Comparison of ENCODE assay signal across 7 cellular contexts in genomic region chr15:63374686-63375520, GRCh38. TPM values are rescaled to one million over a fixed set of nuclear protein-coding genes. Genes with fewer than 3 reads are reported as not detected.
DNase-seq lines count a peak whose midpoint lies in the region; ATAC-seq and TF ChIP-seq lines count a peak whose summit lies in the region.

No MANE protein-coding gene starts in this region.

- H3K27ac ChIP-seq in HEK293 (ENCODE audit: extremely low read depth, low read depth, low read length) = no peak overlapping the region
- no peak overlapping the region for H3K27ac ChIP-seq in OCI-LY7 (ENCODE audit: low read depth, low read length, poor library complexity, severe bottlenecking)

- H3K36me3 ChIP-seq in HEK293 (ENCODE audit: control insufficient read depth in 2 of 2, insufficient read depth in 1 of 2, low read length in 2 of 2) = no peaks in the 10 kb centered on the region
- no peaks in the 10 kb centered on the region for H3K36me3 ChIP-seq in OCI-LY7 (ENCODE audit: insufficient read depth, low read length)

- H2AFZ ChIP-seq in OCI-LY7 (ENCODE audit: low read length) = no peak overlapping the region

- intact Hi-C loops in OCI-LY7 (cut with micrococcal nuclease; ENCODE audit: unreplicated experiment) = no loop called here

- in situ Hi-C loops in SK-MEL-5 (cut with HindIII; ENCODE audit: low pct_unique_long_range_greater_than_20kb, low sequenced_read_pairs) = no loop called here

- H3K4me1 ChIP-seq in HEK293 (ENCODE audit: control insufficient read depth, insufficient read depth, low read length) = peaks cover 2% of the 10 kb centered on the region; the same call in 1 of the 2 replicates
- H3K4me1 ChIP-seq in OCI-LY7 (ENCODE audit: insufficient read depth, low read length, poor library complexity, severe bottlenecking) = no peaks in the 10 kb centered on the region

- POLR2A ChIA-PET in HEK293 (lab: Yijun Ruan, JAX) = no interaction called here
- POLR2A ChIA-PET in OCI-LY7 (lab: Charles Lee) = no interaction called here

- H4K20me1 ChIP-seq in OCI-LY7 (ENCODE audit: insufficient read depth, low read length) = no peaks in the 10 kb centered on the region

- no TSS peak for BruUV-seq in OCI-LY7 (replicated peaks; lab: Mats Ljungman, UMichigan)

- ATAC-seq in HG03571 (IDR thresholded peaks at IDR 0.05; ENCODE audit: unreplicated experiment) = no peak

- peak; percentile 90 for DNase-seq in SK-MEL-5 (ENCODE audit: low read depth, low spot score)
- DNase-seq in fibroblast of gingiva (ENCODE audit: low read depth) = peak; percentile 85
- DNase-seq in pulmonary artery endothelial cell (ENCODE audit: low read depth, low spot score) = peak; percentile 30
- DNase-seq in effector CD4-positive, alpha-beta T cell = no peak
- no peak for DNase-seq in OCI-LY7 (ENCODE audit: low spot score)

- no peaks in the 10 kb centered on the region for H3K9me3 ChIP-seq in HEK293 (ENCODE audit: control insufficient read depth, insufficient read depth, low read depth, low read length)
- no peaks in the 10 kb centered on the region for H3K9me3 ChIP-seq in OCI-LY7 (ENCODE audit: low read length)

- H3K4me3 ChIP-seq in HEK293 (ENCODE audit: low read depth, low read length) (no peak overlapping the region), OCI-LY7 (ENCODE audit: low read depth, low read length, poor library complexity, severe bottlenecking) (no peak overlapping the region)

- no peaks in the 10 kb centered on the region for H3K9me2 ChIP-seq in OCI-LY7 (ENCODE audit: insufficient read depth, low read length)

- CTCF ChIA-PET in HEK293 (lab: Yijun Ruan, JAX) = no interaction called here
- CTCF ChIA-PET in OCI-LY7 (lab: Charles Lee; ENCODE audit: unreplicated experiment) = no interaction called here

- no peaks in the 10 kb centered on the region for H3K79me2 ChIP-seq in OCI-LY7 (ENCODE audit: insufficient read depth, low read depth, low read length)

- TF ChIP-seq CTCF in HEK293 (tag by site-specific recombination; IDR thresholded peaks at IDR 0.05) (no peak), OCI-LY7 (conservative IDR thresholded peaks at IDR 0.05; ENCODE audit: low read length) (no peak)

- H3K4me2 ChIP-seq in OCI-LY7 (ENCODE audit: low read length) = no peak overlapping the region

TF ChIP-seq in HEK293, 187 proteins besides CTCF, POLR2A, EP300 and RAD21:
- TF ChIP-seq ZNF629 (tag by site-specific recombination; IDR thresholded peaks at IDR 0.05) (no peak), ZNF561 (tag by site-specific recombination; IDR thresholded peaks at IDR 0.05; ENCODE audit: borderline replicate concordance) (peak; percentile 82), ZSCAN16 (tag by site-specific recombination; IDR thresholded peaks at IDR 0.05) (no peak), ZNF335 (tag by site-specific recombination; conservative IDR thresholded peaks at IDR 0.05) (no peak), ZNF280D (tag by site-specific recombination; IDR thresholded peaks at IDR 0.05) (no peak)
- TF ChIP-seq, protein P1, sequence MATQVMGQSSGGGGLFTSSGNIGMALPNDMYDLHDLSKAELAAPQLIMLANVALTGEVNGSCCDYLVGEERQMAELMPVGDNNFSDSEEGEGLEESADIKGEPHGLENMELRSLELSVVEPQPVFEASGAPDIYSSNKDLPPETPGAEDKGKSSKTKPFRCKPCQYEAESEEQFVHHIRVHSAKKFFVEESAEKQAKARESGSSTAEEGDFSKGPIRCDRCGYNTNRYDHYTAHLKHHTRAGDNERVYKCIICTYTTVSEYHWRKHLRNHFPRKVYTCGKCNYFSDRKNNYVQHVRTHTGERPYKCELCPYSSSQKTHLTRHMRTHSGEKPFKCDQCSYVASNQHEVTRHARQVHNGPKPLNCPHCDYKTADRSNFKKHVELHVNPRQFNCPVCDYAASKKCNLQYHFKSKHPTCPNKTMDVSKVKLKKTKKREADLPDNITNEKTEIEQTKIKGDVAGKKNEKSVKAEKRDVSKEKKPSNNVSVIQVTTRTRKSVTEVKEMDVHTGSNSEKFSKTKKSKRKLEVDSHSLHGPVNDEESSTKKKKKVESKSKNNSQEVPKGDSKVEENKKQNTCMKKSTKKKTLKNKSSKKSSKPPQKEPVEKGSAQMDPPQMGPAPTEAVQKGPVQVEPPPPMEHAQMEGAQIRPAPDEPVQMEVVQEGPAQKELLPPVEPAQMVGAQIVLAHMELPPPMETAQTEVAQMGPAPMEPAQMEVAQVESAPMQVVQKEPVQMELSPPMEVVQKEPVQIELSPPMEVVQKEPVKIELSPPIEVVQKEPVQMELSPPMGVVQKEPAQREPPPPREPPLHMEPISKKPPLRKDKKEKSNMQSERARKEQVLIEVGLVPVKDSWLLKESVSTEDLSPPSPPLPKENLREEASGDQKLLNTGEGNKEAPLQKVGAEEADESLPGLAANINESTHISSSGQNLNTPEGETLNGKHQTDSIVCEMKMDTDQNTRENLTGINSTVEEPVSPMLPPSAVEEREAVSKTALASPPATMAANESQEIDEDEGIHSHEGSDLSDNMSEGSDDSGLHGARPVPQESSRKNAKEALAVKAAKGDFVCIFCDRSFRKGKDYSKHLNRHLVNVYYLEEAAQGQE (tag by site-specific recombination; IDR thresholded peaks at IDR 0.05) = no peak
TF ChIP-seq in HEK293: peak in this region for 1.

RNA-seq across cellular contexts. Expression of gene CA12, which starts 6.7 kb away (rescaled TPM):
- 17.4 and 19.2 TPM in 2 replicates for total RNA-seq in SK-MEL-5 (2014; rRNA removed; shearing (Covaris generic))
- polyA plus RNA-seq in SK-MEL-5 (2015; cell fraction: cytosol; rRNA removed) = 31.7 and 44.3 TPM in 2 replicates
- polyA plus RNA-seq in SK-MEL-5 (2015; cell fraction: nucleus; rRNA removed) = 7.9 and 11.0 TPM in 2 replicates
- 2.0 and 2.5 TPM in 2 replicates for total RNA-seq in pulmonary artery endothelial cell
- not detected in 2 replicates for total RNA-seq in OCI-LY7 (2014; rRNA removed; shearing (Covaris generic))
- not detected in 2 replicates for total RNA-seq in OCI-LY7 (2022)

Comparison
In these comparisons a context has a peak if more than half of its experiments do, and no peak if none do; other contexts are left out.
1. DNase-seq: peak in SK-MEL-5 (single experiment), fibroblast of gingiva (single experiment) and pulmonary artery endothelial cell (single experiment); none in effector CD4-positive, alpha-beta T cell (single experiment) and OCI-LY7 (single experiment).